Comparison of ENCODE assay signal across 4 cellular contexts in genomic region chr2:167933097-167933814, GRCh38.
"Had no signal": no experiment of that assay in that cellular context is flagged by ENCODE, and none has a peak within 500 bp of the region (broad histone marks: within the 10 kb centered on the region; RNA-seq: fewer than 3 reads in every experiment).

No MANE protein-coding gene starts in this region.

- H3K4me3 ChIP-seq: GM23338 had no signal

- DNase-seq: H9, HCEC 1CT, IMR-90 had no signal
